Comparison of ENCODE assay signal across 8 cellular contexts in the genomic region with DNA sequence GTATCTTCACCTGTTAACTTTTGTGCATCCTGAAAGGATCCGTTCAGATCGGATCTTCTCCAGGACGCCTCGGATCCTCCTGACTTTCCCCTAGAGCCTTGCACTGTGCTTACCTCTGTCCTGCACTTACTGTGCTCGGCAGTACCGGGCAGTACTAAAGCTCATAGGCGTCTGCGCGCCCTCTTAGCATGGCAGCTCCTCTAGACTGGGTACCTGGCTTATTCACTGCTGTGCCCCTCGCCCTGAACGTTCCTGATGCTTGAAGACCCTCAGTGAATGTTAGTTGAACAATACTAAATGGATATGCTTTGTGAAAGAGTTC. TPM values are rescaled to one million over a fixed set of nuclear protein-coding genes. Genes with fewer than 3 reads are reported as not detected.
DNase-seq lines count a peak whose midpoint lies in the region; ATAC-seq and TF ChIP-seq lines count a peak whose summit lies in the region.

No MANE protein-coding gene starts in this region.

- no peak for DNase-seq in CD14-positive monocyte (ENCODE audit: low spot score)
- no peak for DNase-seq in effector memory CD8-positive, alpha-beta T cell
- DNase-seq in naive B cell = no peak
- DNase-seq in NCI-H187 (lab: John Stamatoyannopoulos, UW) = no peak

- H3K36me3 ChIP-seq in Loucy (ENCODE audit: insufficient read depth, low read length) = no peaks in the 10 kb centered on the region

- H4K20me1 ChIP-seq in Loucy (ENCODE audit: insufficient read depth, low read length, poor library complexity, severe bottlenecking) = no peaks in the 10 kb centered on the region

- intact Hi-C loops in CD14-positive monocyte (cut with micrococcal nuclease) = no loop called here

- TF ChIP-seq CTCF in CD14-positive monocyte (IDR thresholded peaks at IDR 0.05) = no peak
- TF ChIP-seq CTCF in Loucy (conservative IDR thresholded peaks at IDR 0.05; ENCODE audit: low read length) = no peak

- H3K9me3 Mint-ChIP-seq in CD14-positive monocyte (peaks cover 0 to 7% (median 0%) of the 10 kb centered on the region in 7 donors), naive B cell (no peaks in the 10 kb centered on the region)
- no peaks in the 10 kb centered on the region for H3K9me3 Mint-ChIP-seq in effector memory CD8-positive, alpha-beta T cell

- H3K4me2 ChIP-seq in Loucy (ENCODE audit: low read depth, low read length, poor library complexity, severe bottlenecking) = peak overlapping the region; percentile 87

- H3K9ac ChIP-seq in Loucy (ENCODE audit: low read depth, low read length, poor library complexity, severe bottlenecking) = no peak overlapping the region

- H2AFZ ChIP-seq in Loucy (ENCODE audit: low read length) = peak overlapping the region; percentile 100; the same call in 1 of the 2 replicates

- peaks cover 3 to 4% of the 10 kb centered on the region in 2 donors for H3K36me3 Mint-ChIP-seq in CD14-positive monocyte
- peaks cover 2% of the 10 kb centered on the region for H3K36me3 Mint-ChIP-seq in effector memory CD8-positive, alpha-beta T cell (ENCODE audit: insufficient read depth)
- no peaks in the 10 kb centered on the region for H3K36me3 Mint-ChIP-seq in naive B cell

- peak overlapping the region; percentile 86 for H3K4me3 ChIP-seq in Loucy (ENCODE audit: low read length, poor library complexity, severe bottlenecking)

- H3K4me3 Mint-ChIP-seq in CD14-positive monocyte (peak overlapping the region; percentile 91 to 92), naive B cell (peak overlapping the region; percentile 78 to 94 (median 86))
- peak overlapping the region; percentile 79 to 88 for H3K4me3 Mint-ChIP-seq in effector memory CD8-positive, alpha-beta T cell

- ATAC-seq in effector memory CD8-positive, alpha-beta T cell (replicated peaks) = no peak
- ATAC-seq in naive B cell (ENCODE audit: low read depth in 2 of 2) (no peak), HG03342 (IDR thresholded peaks at IDR 0.05; ENCODE audit: unreplicated experiment) (no peak), HG02884 (IDR thresholded peaks at IDR 0.05; ENCODE audit: unreplicated experiment) (no peak), GM19035 (IDR thresholded peaks at IDR 0.05; ENCODE audit: unreplicated experiment) (no peak)

- no peaks in the 10 kb centered on the region for H3K79me2 ChIP-seq in Loucy (ENCODE audit: insufficient read depth, low read length)

- H3K27ac Mint-ChIP-seq in CD14-positive monocyte (peak overlapping the region in 4 of 7 donors; percentile 4 to 80 (median 32)), naive B cell (peak overlapping the region in 4 of 6 donors; percentile 0 to 17 (median 6))
- peak overlapping the region; percentile 46 to 88 for H3K27ac Mint-ChIP-seq in effector memory CD8-positive, alpha-beta T cell

- H3K27me3 Mint-ChIP-seq in CD14-positive monocyte (ENCODE audit: low read depth in 3 of 3) = peaks cover 15 to 41% (median 39%) of the 10 kb centered on the region in 3 donors
- no peaks in the 10 kb centered on the region for H3K27me3 Mint-ChIP-seq in effector memory CD8-positive, alpha-beta T cell
- H3K27me3 Mint-ChIP-seq in naive B cell = peaks cover 19 to 24% (median 22%) of the 10 kb centered on the region in 3 donors

- H3K9me3 ChIP-seq in Loucy (ENCODE audit: insufficient read depth, low read depth, low read length) = no peaks in the 10 kb centered on the region

- H3K27me3 ChIP-seq in Loucy (ENCODE audit: insufficient read depth, low read length, poor library complexity, severe bottlenecking) = peaks cover 18% of the 10 kb centered on the region

- no peaks in the 10 kb centered on the region for H3K4me1 ChIP-seq in Loucy (ENCODE audit: insufficient read depth, low read length, poor library complexity, severe bottlenecking)

- H3K4me1 Mint-ChIP-seq in CD14-positive monocyte = peaks cover 17% of the 10 kb centered on the region
- peaks cover 11 to 22% of the 10 kb centered on the region in 2 donors for H3K4me1 Mint-ChIP-seq in effector memory CD8-positive, alpha-beta T cell (ENCODE audit: low read depth in 2 of 2)
- peaks cover 14 to 20% (median 18%) of the 10 kb centered on the region in 3 donors for H3K4me1 Mint-ChIP-seq in naive B cell

- no peaks in the 10 kb centered on the region for H3F3A ChIP-seq in Loucy (ENCODE audit: low read depth)

- no peaks in the 10 kb centered on the region for H3K9me2 ChIP-seq in Loucy (replicated peaks; ENCODE audit: low read depth, low read length)

RNA-seq across cellular contexts. Expression of gene SCP2, which starts 1.0 kb away (rescaled TPM):
- 100 to 1,000 TPM; 156 to 197 TPM for polyA plus RNA-seq in CD14-positive monocyte
- polyA plus RNA-seq in naive B cell (ENCODE audit: low read depth in 6 of 6) = 100 to 1,000 TPM; 126 to 206 (median 169) TPM

RNA-seq across cellular contexts. Expression of gene ECHDC2, which starts 6.5 kb away (rescaled TPM):
- polyA plus RNA-seq in CD14-positive monocyte = 1 to 10 TPM; 3.1 to 4.1 TPM
- 10 to 100 TPM in 1 of 6 donors, 1 to 10 TPM in 5; 7.0 to 15.2 (median 9.6) TPM for polyA plus RNA-seq in naive B cell (ENCODE audit: low read depth in 6 of 6)

Comparison
In these comparisons a context has a peak if more than half of its experiments do, and no peak if none do; other contexts are left out.
1. H3K27ac Mint-ChIP-seq: peak in every context shown above with its lines; median percentile 67 in effector memory CD8-positive, alpha-beta T cell; 32 in CD14-positive monocyte; 6 in naive B cell.